In the genomic region with DNA sequence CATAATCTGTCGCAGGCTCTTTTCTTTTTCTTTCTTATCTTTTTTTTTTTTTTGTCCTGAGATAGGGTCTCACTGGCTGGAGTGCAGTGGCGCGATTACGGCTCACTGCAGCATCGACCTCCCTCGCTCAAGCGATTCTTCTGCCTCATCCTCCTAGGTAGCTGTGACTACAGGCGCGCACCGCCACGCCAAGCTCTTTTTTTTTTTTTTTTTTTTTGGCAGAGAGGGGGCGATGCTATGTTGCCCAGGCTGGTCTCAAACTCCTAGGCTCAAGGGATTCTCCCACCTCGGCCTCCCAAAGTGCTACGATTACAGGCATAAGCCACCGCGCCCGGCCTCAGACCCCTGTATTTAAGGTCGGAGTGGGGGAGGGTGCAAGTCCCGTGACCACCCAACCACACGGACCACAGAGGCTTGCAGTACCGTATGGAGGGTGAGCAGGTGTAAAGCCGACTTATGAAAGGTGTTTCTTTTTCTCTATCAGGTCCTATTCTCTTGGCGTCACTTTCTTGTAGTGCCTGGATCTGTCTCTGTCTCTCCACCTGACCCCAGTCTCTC, we compare ENCODE assay signal across 1 cellular context.
TF ChIP-seq lines count a peak whose summit lies in the region.

No MANE protein-coding gene starts in this region.

TF ChIP-seq in IMR-90, 13 proteins besides CTCF, POLR2A, EP300 and RAD21:
- TF ChIP-seq MXI1 (IDR thresholded peaks at IDR 0.05; ENCODE audit: borderline replicate concordance, low read depth, low read length) = no peak
- TF ChIP-seq RCOR1 (IDR thresholded peaks at IDR 0.05; ENCODE audit: insufficient replicate concordance, low read length) = no peak
- TF ChIP-seq MAZ (IDR thresholded peaks at IDR 0.05; ENCODE audit: borderline replicate concordance, low read depth, low read length) = no peak
- TF ChIP-seq SMC3 (IDR thresholded peaks at IDR 0.05; ENCODE audit: low read depth, low read length) = no peak
- no peak for TF ChIP-seq CHD1 (IDR thresholded peaks at IDR 0.05; ENCODE audit: low read depth, low read length)
